ENCODE assay signal across 1 cellular context in genomic region chr9:77744877-77745435, GRCh38.
TF ChIP-seq lines count a peak whose summit lies in the region.

No MANE protein-coding gene starts in this region.

TF ChIP-seq in WTC11, 78 proteins besides CTCF, POLR2A, EP300 and RAD21 (continued from another document):
- TF ChIP-seq CDX4 (CRISPR knock-in tag; IDR thresholded peaks at IDR 0.05; ENCODE audit: borderline replicate concordance) = no peak
- TF ChIP-seq ATF3 (CRISPR knock-in tag; conservative IDR thresholded peaks at IDR 0.05) = no peak
- no peak for TF ChIP-seq ZNF281 (CRISPR knock-in tag; IDR thresholded peaks at IDR 0.05)
